1 cellular context compared by ENCODE assay signal in the genomic region with DNA sequence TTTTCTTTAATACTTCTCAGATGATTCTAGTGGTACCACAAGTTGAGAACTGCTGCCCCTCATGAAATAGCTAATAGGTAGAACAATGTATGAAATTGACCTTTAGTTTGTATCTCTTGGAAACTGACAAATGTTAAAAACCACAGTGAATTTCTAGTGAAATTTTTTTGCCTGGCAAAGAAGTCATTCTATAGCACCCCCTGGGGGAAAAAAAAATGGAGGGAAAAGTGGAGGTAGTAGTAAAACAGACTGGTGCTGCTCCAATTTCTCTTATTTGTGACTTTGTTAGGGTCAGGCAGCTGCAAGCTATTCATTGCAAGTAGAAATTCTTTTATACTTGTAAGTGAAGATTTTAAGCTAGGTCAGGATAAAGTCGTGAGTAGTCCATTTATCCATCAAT.
TF ChIP-seq lines count a peak whose summit lies in the region.

No MANE protein-coding gene starts in this region.

TF ChIP-seq in GM23338, 12 proteins besides CTCF, POLR2A, EP300 and RAD21 (continued from another document):
- TF ChIP-seq, protein P1, sequence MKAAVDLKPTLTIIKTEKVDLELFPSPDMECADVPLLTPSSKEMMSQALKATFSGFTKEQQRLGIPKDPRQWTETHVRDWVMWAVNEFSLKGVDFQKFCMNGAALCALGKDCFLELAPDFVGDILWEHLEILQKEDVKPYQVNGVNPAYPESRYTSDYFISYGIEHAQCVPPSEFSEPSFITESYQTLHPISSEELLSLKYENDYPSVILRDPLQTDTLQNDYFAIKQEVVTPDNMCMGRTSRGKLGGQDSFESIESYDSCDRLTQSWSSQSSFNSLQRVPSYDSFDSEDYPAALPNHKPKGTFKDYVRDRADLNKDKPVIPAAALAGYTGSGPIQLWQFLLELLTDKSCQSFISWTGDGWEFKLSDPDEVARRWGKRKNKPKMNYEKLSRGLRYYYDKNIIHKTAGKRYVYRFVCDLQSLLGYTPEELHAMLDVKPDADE (IDR thresholded peaks at IDR 0.05), result no peak
- TF ChIP-seq REST (IDR thresholded peaks at IDR 0.05; ENCODE audit: unreplicated experiment) (no peak), ZNF331 (CRISPR knock-in tag; IDR thresholded peaks at IDR 0.05; ENCODE audit: low read depth) (no peak), EZH2phosphoT487 (IDR thresholded peaks at IDR 0.05; ENCODE audit: unreplicated experiment) (no peak)
